Comparison of ENCODE assay signal across 1 cellular context in the genomic region with DNA sequence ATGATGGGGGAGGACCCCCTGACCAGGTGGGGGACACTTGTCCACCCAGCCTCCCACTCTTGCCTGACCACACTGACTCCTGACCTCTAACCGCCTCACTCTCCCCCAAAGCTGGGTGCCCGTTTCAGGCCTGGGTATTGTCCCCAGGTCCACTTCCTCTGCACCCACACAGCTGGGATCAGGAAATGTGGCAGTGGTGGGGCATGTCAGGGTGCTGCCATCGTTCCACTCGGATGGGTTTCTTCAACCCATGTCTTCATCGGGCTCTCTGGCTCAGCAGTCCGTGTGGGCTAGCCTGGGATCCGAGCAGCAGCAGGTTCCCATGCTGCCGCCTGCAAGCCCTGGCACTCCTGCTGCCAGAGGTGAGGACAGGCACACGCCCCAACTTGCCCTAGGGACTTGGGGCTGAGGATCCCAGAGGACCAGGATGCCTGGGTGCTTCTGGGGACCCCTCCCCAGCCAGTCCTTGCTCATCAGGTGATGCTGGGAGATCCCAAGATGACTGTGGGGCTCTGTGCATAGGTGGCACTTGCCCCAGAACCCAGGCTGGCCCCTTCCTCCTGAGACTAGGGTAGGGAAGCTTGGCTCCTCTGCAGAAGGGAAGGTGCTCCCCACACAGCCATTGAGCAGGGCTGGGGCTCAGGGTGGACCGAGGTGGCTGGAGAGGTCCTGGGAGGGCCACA.
TF ChIP-seq lines count a peak whose summit lies in the region.

No MANE protein-coding gene starts in this region.

TF ChIP-seq in IMR-90, 13 proteins besides CTCF, POLR2A, EP300 and RAD21:
- TF ChIP-seq MAZ (IDR thresholded peaks at IDR 0.05; ENCODE audit: borderline replicate concordance, low read depth, low read length) (no peak), CEBPB (IDR thresholded peaks at IDR 0.05; ENCODE audit: low read depth, low read length) (no peak), BHLHE40 (IDR thresholded peaks at IDR 0.05; ENCODE audit: low read depth, low read length) (no peak), MXI1 (IDR thresholded peaks at IDR 0.05; ENCODE audit: borderline replicate concordance, low read depth, low read length) (no peak), FOS (IDR thresholded peaks at IDR 0.05; ENCODE audit: low read depth, low read length) (no peak), CHD1 (IDR thresholded peaks at IDR 0.05; ENCODE audit: low read depth, low read length) (no peak), MAFK (IDR thresholded peaks at IDR 0.05; ENCODE audit: low read depth, low read length) (no peak), NFE2L2 (IDR thresholded peaks at IDR 0.05; ENCODE audit: low read depth, low read length) (no peak)
TF ChIP-seq in IMR-90: peak in this region for 0.
